In genomic region chr13:113850722-113851479, GRCh38 we compare ENCODE assay signal across 22 cellular contexts.
"Had no signal": no experiment of that assay in that cellular context is flagged by ENCODE, and none has a peak within 500 bp of the region (broad histone marks: within the 10 kb centered on the region; RNA-seq: fewer than 3 reads in every experiment).

No MANE protein-coding gene starts in this region.

- ATAC-seq: activated T-cell treated with anti-CD3 and anti-CD28 coated beads, Interleukin-2, amount 50 U/mL, for 72 hours; gastroesophageal sphincter; left cardiac atrium; right cardiac atrium; T-helper 17 cell had no signal

- H3K27ac Mint-ChIP-seq: activated CD4-positive, alpha-beta memory T cell treated with anti-CD3 and anti-CD28 coated beads, Interleukin-2, amount 10 ng/mL, durations not matched to agents 7 days and 5 days; activated CD4-positive, alpha-beta T cell treated with anti-CD3 and anti-CD28 coated beads, Interleukin-2, amount 10 ng/mL, durations not matched to agents 24 days and 14 days; activated naive CD8-positive, alpha-beta T cell; activated T-cell treated with anti-CD3 and anti-CD28 coated beads, Interleukin-2, amount 50 U/mL, for 72 hours; nephron; T-helper 17 cell had no signal

- H3K27ac ChIP-seq: WERI-Rb-1 had no signal

- H3K36me3 Mint-ChIP-seq: activated naive CD8-positive, alpha-beta T cell had no signal

- H3K27me3 ChIP-seq: gastroesophageal sphincter, transverse colon had no signal

- FAIRE-seq: colon had no signal

- H3K4me3 Mint-ChIP-seq: activated CD4-positive, alpha-beta memory T cell treated with anti-CD3 and anti-CD28 coated beads, Interleukin-2, amount 10 ng/mL, durations not matched to agents 7 days and 5 days; activated CD4-positive, alpha-beta T cell treated with anti-CD3 and anti-CD28 coated beads, Interleukin-2, amount 10 ng/mL, durations not matched to agents 24 days and 14 days; activated naive CD8-positive, alpha-beta T cell; activated T-cell treated with anti-CD3 and anti-CD28 coated beads, Interleukin-2, amount 50 U/mL, for 72 hours; nephron; T-helper 17 cell had no signal

- H3K9me3 ChIP-seq: gastroesophageal sphincter, transverse colon had no signal

- H3K9me3 Mint-ChIP-seq: activated CD4-positive, alpha-beta memory T cell treated with anti-CD3 and anti-CD28 coated beads, Interleukin-2, amount 10 ng/mL, durations not matched to agents 7 days and 5 days; activated CD4-positive, alpha-beta T cell treated with anti-CD3 and anti-CD28 coated beads, Interleukin-2, amount 10 ng/mL, durations not matched to agents 24 days and 14 days; activated T-cell treated with anti-CD3 and anti-CD28 coated beads, Interleukin-2, amount 50 U/mL, for 72 hours; nephron had no signal

- DNase-seq: activated CD4-positive, alpha-beta memory T cell treated with anti-CD3 and anti-CD28 coated beads, Interleukin-2, amount 10 ng/mL, durations not matched to agents 7 days and 5 days; activated CD4-positive, alpha-beta T cell treated with anti-CD3 and anti-CD28 coated beads, Interleukin-2, amount 10 ng/mL, durations not matched to agents 24 days and 14 days; activated effector memory CD4-positive, alpha-beta T cell treated with Interleukin-2 at 50 U/mL for 16 hours; activated naive CD4-positive, alpha-beta T cell treated with Interleukin-2 at 50 U/mL for 16 hours; activated T-cell treated with anti-CD3 and anti-CD28 coated beads, Interleukin-2, amount 50 U/mL, for 72 hours; anterior cingulate cortex; effector memory CD4-positive, alpha-beta T cell; erythroblast; hippocampal formation; left cardiac atrium; mammary epithelial cell; stimulated activated CD4-positive, alpha-beta T cell treated with anti-CD3 and anti-CD28 coated beads, Interleukin-2, amount 100 ng/mL, for 48 hours; stimulated activated naive CD4-positive, alpha-beta T cell treated with Interleukin-2 at 50 U/mL for 16 hours; T-helper 17 cell; T1000; transverse colon had no signal

- H3K4me3 ChIP-seq: gastroesophageal sphincter, transverse colon had no signal
